In the genomic region with DNA sequence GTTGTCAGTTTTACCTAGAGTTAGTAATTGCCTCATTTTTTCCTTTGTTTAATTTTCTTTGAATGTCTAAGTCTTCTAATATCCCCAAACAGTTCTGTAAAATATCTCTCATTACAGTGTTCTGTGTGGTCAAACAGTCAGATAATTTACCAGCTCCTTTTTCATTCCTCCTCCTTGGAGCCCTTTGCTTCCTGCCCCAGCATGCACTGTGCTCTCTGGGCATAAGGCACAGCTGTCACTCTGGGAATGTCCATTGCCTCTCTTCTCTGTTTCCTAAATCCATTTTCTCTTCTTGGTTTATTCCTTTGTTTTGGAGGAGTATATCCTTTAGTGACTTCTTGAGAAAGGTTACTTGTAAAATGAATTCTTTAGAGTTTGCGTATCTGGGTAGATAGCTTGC, we compare ENCODE assay signal across 18 cellular contexts.
"Had no signal": no experiment of that assay in that cellular context is flagged by ENCODE, and none has a peak within 500 bp of the region (broad histone marks: within the 10 kb centered on the region; RNA-seq: fewer than 3 reads in every experiment).

No MANE protein-coding gene starts in this region.

- H3K9me3 ChIP-seq: heart right ventricle, neutrophil, right atrium auricular region, sigmoid colon had no signal

- ATAC-seq: left lobe of liver had no signal

- H3K9me3 Mint-ChIP-seq: endodermal cell, nephron progenitor cell had no signal

- H3K27ac Mint-ChIP-seq: endodermal cell, nephron progenitor cell had no signal

- H3K27me3 ChIP-seq: heart right ventricle, right atrium auricular region, sigmoid colon had no signal

- H3K4me3 Mint-ChIP-seq: endodermal cell, nephron progenitor cell had no signal

- H3K36me3 ChIP-seq: heart right ventricle, neutrophil, right atrium auricular region, sigmoid colon had no signal

- H3K4me3 ChIP-seq: coronary artery, heart right ventricle, lung, right atrium auricular region, sigmoid colon, skin epidermis had no signal

- DNase-seq: central memory CD4-positive, alpha-beta T cell; effector CD4-positive, alpha-beta T cell; endodermal cell; heart right ventricle; kidney glomerular epithelial cell; mesenchymal stem cell; midbrain; nephron progenitor cell; sigmoid colon; stimulated activated CD4-positive, alpha-beta T cell treated with anti-CD3 and anti-CD28 coated beads, Interleukin-2, amount 100 ng/mL, for 24 hours; stimulated activated naive CD4-positive, alpha-beta T cell treated with Interleukin-2 at 50 U/mL for 16 hours; trophoblast cell had no signal

- H3K4me1 Mint-ChIP-seq: nephron progenitor cell had no signal

- H3K27ac ChIP-seq: coronary artery, heart right ventricle, neutrophil, right atrium auricular region, sigmoid colon, skin epidermis had no signal
